In genomic region chr17:45314761-45315549, GRCh38 we compare ENCODE assay signal across 8 cellular contexts. TPM values are rescaled to one million over a fixed set of nuclear protein-coding genes. Genes with fewer than 3 reads are reported as not detected.
DNase-seq lines count a peak whose midpoint lies in the region; ATAC-seq, FAIRE-seq and TF ChIP-seq lines count a peak whose summit lies in the region.

No MANE protein-coding gene starts in this region.

- TF ChIP-seq EP300 in A549 (IDR thresholded peaks at IDR 0.05) = no peak

- FAIRE-seq in A549 (lab: Jason Lieb, UNC) = no peak
- peak; percentile 89 for FAIRE-seq in GM19239 (lab: Jason Lieb, UNC)

- POLR2A ChIA-PET in A549 (lab: Yijun Ruan, JAX) = interaction anchor here (0.6 to 3.5 kb wide), 3 partner anchors 50 to 57 kb away, joined by 3 to 105 read pairs (median 4); no protein-coding TSS in a partner anchor
- POLR2A ChIA-PET in activated CD4-positive, alpha-beta memory T cell treated with anti-CD3 and anti-CD28 coated beads for 36 hours (lab: Charles Lee) = interaction anchor here (0.7 to 8.5 kb wide), 11 partner anchors 8 to 1094 kb away, joined by 3 to 74 read pairs (median 5); partner anchors contain the start of gene HEXIM1

- ATAC-seq in A549 (no peak), upper lobe of right lung (no peak), GM21360 (IDR thresholded peaks at IDR 0.05; ENCODE audit: unreplicated experiment) (no peak)

- no peaks in the 10 kb centered on the region for H3K9me3 Mint-ChIP-seq in activated CD4-positive, alpha-beta memory T cell treated with anti-CD3 and anti-CD28 coated beads for 36 hours

- no peak for TF ChIP-seq POLR2A in A549 (IDR thresholded peaks at IDR 0.05; ENCODE audit: low read length)

- peaks cover 72% of the 10 kb centered on the region for H3K4me1 ChIP-seq in A549
- peaks cover 71% of the 10 kb centered on the region for H3K4me1 ChIP-seq in upper lobe of right lung

- peak overlapping the region; percentile 93 for H3K4me3 Mint-ChIP-seq in activated CD4-positive, alpha-beta memory T cell treated with anti-CD3 and anti-CD28 coated beads for 36 hours

- peak overlapping the region; percentile 69 for H3K4me3 ChIP-seq in A549
- peak overlapping the region; percentile 91 for H3K4me3 ChIP-seq in kidney epithelial cell (ENCODE audit: low read depth, low read length)
- peak overlapping the region; percentile 91 for H3K4me3 ChIP-seq in upper lobe of right lung

- H3K4me1 Mint-ChIP-seq in activated CD4-positive, alpha-beta memory T cell treated with anti-CD3 and anti-CD28 coated beads for 36 hours (ENCODE audit: low read depth) = peaks cover 65% of the 10 kb centered on the region

- DNase-seq in A549 (ENCODE audit: low read depth in 1 of 2, low spot score in 1 of 2) = peak; percentile 46 to 52
- no peak for DNase-seq in GM19239 (ENCODE audit: insufficient read length, low spot score)
- DNase-seq in activated CD4-positive, alpha-beta memory T cell treated with anti-CD3 and anti-CD28 coated beads for 36 hours = peak; percentile 50
- DNase-seq in kidney epithelial cell (ENCODE audit: low read depth) = no peak
- DNase-seq in upper lobe of right lung = no peak
- no peak for DNase-seq in NCI-H1048 (lab: John Stamatoyannopoulos, UW)
- DNase-seq in NCI-H1417 (lab: John Stamatoyannopoulos, UW) = no peak

- WGBS in A549 (ENCODE audit: missing lambda C conversion rate) = 3% methylated on average over 11 of the region's 11 CpGs

- no peaks in the 10 kb centered on the region for H3K27me3 Mint-ChIP-seq in activated CD4-positive, alpha-beta memory T cell treated with anti-CD3 and anti-CD28 coated beads for 36 hours

- CTCF ChIA-PET in A549 (lab: Yijun Ruan, JAX) = interaction anchor here (1.1 to 39.8 kb wide), 12 partner anchors 21 to 180 kb away, joined by 3 to 640 read pairs (median 14); partner anchors contain the start of gene ACBD4
- CTCF ChIA-PET in activated CD4-positive, alpha-beta memory T cell treated with anti-CD3 and anti-CD28 coated beads for 36 hours (lab: Charles Lee) = interaction anchor here (0.8 to 4.0 kb wide), 7 partner anchors 9 to 99 kb away, joined by 3 to 33 read pairs (median 4); no protein-coding TSS in a partner anchor

- H3K4me2 ChIP-seq in A549 = peak overlapping the region; percentile 80

- peak overlapping the region; percentile 97 for H3K27ac Mint-ChIP-seq in activated CD4-positive, alpha-beta memory T cell treated with anti-CD3 and anti-CD28 coated beads for 36 hours

- peaks cover 2% of the 10 kb centered on the region for H3K36me3 ChIP-seq in kidney epithelial cell (ENCODE audit: control insufficient read depth, insufficient read depth, low read length)
- H3K36me3 ChIP-seq in upper lobe of right lung = no peaks in the 10 kb centered on the region

- peak overlapping the region; percentile 91 to 92 for H3K27ac ChIP-seq in A549
- H3K27ac ChIP-seq in upper lobe of right lung = peak overlapping the region; percentile 94

- TF ChIP-seq RAD21 in A549 (conservative IDR thresholded peaks at IDR 0.05 in 1 of 2, IDR thresholded peaks at IDR 0.05 in 1 of 2) = no peak

- intact Hi-C loops in activated CD4-positive, alpha-beta memory T cell treated with anti-CD3 and anti-CD28 coated beads for 36 hours (cut with micrococcal nuclease) = loop anchor here (5.0 kb wide), 2 partner anchors 38 to 877 kb away; partner anchors contain the start of gene KANSL1
- intact Hi-C loops in upper lobe of right lung (cut with DNase I) = no loop called here

- no peaks in the 10 kb centered on the region for H3K9me3 ChIP-seq in A549
- no peaks in the 10 kb centered on the region for H3K9me3 ChIP-seq in upper lobe of right lung

- H3K27me3 ChIP-seq in kidney epithelial cell (ENCODE audit: control insufficient read depth, insufficient read depth, low read length) = no peaks in the 10 kb centered on the region
- no peaks in the 10 kb centered on the region for H3K27me3 ChIP-seq in upper lobe of right lung

- TF ChIP-seq CTCF in A549 (IDR thresholded peaks at IDR 0.05) = no peak
- TF ChIP-seq CTCF in kidney epithelial cell (IDR thresholded peaks at IDR 0.05; ENCODE audit: insufficient read depth, low read length, poor library complexity, severe bottlenecking) = no peak
- TF ChIP-seq CTCF in upper lobe of right lung (IDR thresholded peaks at IDR 0.05) = no peak

- peaks cover 56% of the 10 kb centered on the region for H3K36me3 Mint-ChIP-seq in activated CD4-positive, alpha-beta memory T cell treated with anti-CD3 and anti-CD28 coated beads for 36 hours

TF ChIP-seq in A549, 52 proteins besides CTCF, POLR2A, EP300 and RAD21:
- TF ChIP-seq PHF8 (IDR thresholded peaks at IDR 0.05; ENCODE audit: borderline replicate concordance, low read depth) = no peak
- no peak for TF ChIP-seq TP53 (CRISPR knock-in tag; IDR thresholded peaks at IDR 0.05)
- TF ChIP-seq JUN (IDR thresholded peaks at IDR 0.05) = 0 out of 5 replicates have a peak, but pooled peaks of 1 of the 2 experiments have one; percentile 26
- TF ChIP-seq CHD2 (IDR thresholded peaks at IDR 0.05; ENCODE audit: low read length, partially characterized antibody) = no peak
- TF ChIP-seq ELK1 (IDR thresholded peaks at IDR 0.05; ENCODE audit: low read depth, low read length) = no peak
- TF ChIP-seq BCL3 (IDR thresholded peaks at IDR 0.05) = no peak
- no peak for TF ChIP-seq HEYL (CRISPR knock-in tag; IDR thresholded peaks at IDR 0.05)
- peak; percentile 19; the same call in 1 of the 2 replicates for TF ChIP-seq HOXA7 (CRISPR knock-in tag; IDR thresholded peaks at IDR 0.05)
- no peak for TF ChIP-seq GATA3 (IDR thresholded peaks at IDR 0.05; ENCODE audit: borderline replicate concordance)
- no peak for TF ChIP-seq ESRRA (IDR thresholded peaks at IDR 0.05; ENCODE audit: borderline replicate concordance, low read length)
- no peak for TF ChIP-seq ZC3H11A (IDR thresholded peaks at IDR 0.05)
- TF ChIP-seq POLR2AphosphoS2 (conservative IDR thresholded peaks at IDR 0.05; ENCODE audit: low read length) = no peak
- TF ChIP-seq FOSB (CRISPR knock-in tag; IDR thresholded peaks at IDR 0.05) = 0 out of 2 replicates have a peak, but pooled peaks have one; percentile 16
- no peak for TF ChIP-seq CHD4 (IDR thresholded peaks at IDR 0.05; ENCODE audit: borderline replicate concordance)

RNA-seq across cellular contexts. Expression of gene MAP3K14, which starts 1.9 kb away (rescaled TPM):
- polyA plus RNA-seq in A549 (2011; rRNA removed) = 9.1 and 10.9 TPM in 2 replicates
- 39.9 and 49.0 TPM in 2 replicates for polyA plus RNA-seq in A549 (2012; cell fraction: cytosol; rRNA removed)
- polyA plus RNA-seq in A549 (2012; cell fraction: nucleus; rRNA removed) = 142 and 168 TPM in 2 replicates
- 30.7 to 53.6 TPM (median 34.5 TPM) in 3 replicates for polyA plus RNA-seq in A549 (2017; fragmentation: RNase III; extraction: RNeasy Plus Mini Kit Qiagen cat#74134 plus additional on column Dnase treatment)
- polyA minus RNA-seq in A549 (2011; rRNA and poly(A)+ RNA removed) = 12.0 and 13.0 TPM in 2 replicates
- 10 to 100 TPM; 62.9 to 65.0 TPM for total RNA-seq in activated CD4-positive, alpha-beta memory T cell treated with anti-CD3 and anti-CD28 coated beads for 36 hours
- 3.8 and 5.4 TPM in 2 replicates for total RNA-seq in kidney epithelial cell
- 9.9 TPM for total RNA-seq in upper lobe of right lung

RNA-seq across cellular contexts. Expression of gene SPATA32, which starts 53.1 kb away (rescaled TPM):
- polyA plus RNA-seq in A549 (2011; rRNA removed) (0.05 and 0.08 TPM in 2 replicates), A549 (2017; fragmentation: RNase III; extraction: RNeasy Plus Mini Kit Qiagen cat#74134 plus additional on column Dnase treatment) (0.09 to 0.25 TPM (median 0.21 TPM) in 3 replicates)
- 0.09 and 0.16 TPM in 2 replicates for polyA plus RNA-seq in A549 (2012; cell fraction: cytosol; rRNA removed)
- 0.40 and 0.54 TPM in 2 replicates for polyA plus RNA-seq in A549 (2012; cell fraction: nucleus; rRNA removed)
- not detected in 2 replicates for polyA minus RNA-seq in A549 (2011; rRNA and poly(A)+ RNA removed)
- total RNA-seq in activated CD4-positive, alpha-beta memory T cell treated with anti-CD3 and anti-CD28 coated beads for 36 hours = under 1 TPM in 1 of 2 experiments, not detected in 1; 0.12 TPM
- total RNA-seq in kidney epithelial cell (not detected in 2 replicates), upper lobe of right lung (not detected)

Comparison
In these comparisons a context has a peak if more than half of its experiments do, and no peak if none do; other contexts are left out.
1. DNase-seq: peak in A549 (2 of 2) and activated CD4-positive, alpha-beta memory T cell treated with anti-CD3 and anti-CD28 coated beads for 36 hours (single experiment); none in GM19239 (single experiment), kidney epithelial cell (single experiment), upper lobe of right lung (single experiment), NCI-H1048 (single experiment) and NCI-H1417 (0 of 3).
2. Peak in every context shown above with its lines, with median percentiles within 50 percentile points of each other: H3K4me3 ChIP-seq.